In the genomic region with DNA sequence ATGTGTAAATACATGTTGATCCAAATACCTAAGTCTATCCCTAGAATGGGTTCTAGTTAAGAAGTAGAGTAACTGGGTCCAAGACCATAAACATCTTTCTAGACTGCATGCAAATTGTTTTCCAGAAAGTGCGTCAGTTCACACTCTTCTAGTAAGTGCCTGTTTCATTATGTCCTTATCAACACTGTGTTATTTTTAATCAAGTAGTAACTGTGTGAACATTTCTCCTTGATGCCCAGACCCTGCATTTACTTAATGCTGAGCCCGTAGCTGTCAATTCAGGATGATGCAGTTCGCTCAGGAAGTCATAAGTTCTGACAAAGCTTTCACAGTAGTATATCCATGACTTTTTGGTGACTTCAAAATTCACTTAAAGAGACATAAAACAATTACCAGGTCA, we compare ENCODE assay signal across 22 cellular contexts.
"Had no signal": no experiment of that assay in that cellular context is flagged by ENCODE, and none has a peak within 500 bp of the region (broad histone marks: within the 10 kb centered on the region; RNA-seq: fewer than 3 reads in every experiment).

No MANE protein-coding gene starts in this region.

- H3K27ac Mint-ChIP-seq: dendritic cell treated with granulocyte-macrophage colony-stimulating factor and Interleukin-4, amounts not matched to agents 40 ng/mL and 50 ng/mL, for 4 days; effector memory CD8-positive, alpha-beta T cell; endodermal cell had no signal

- H3K9me3 Mint-ChIP-seq: dendritic cell treated with granulocyte-macrophage colony-stimulating factor and Interleukin-4, amounts not matched to agents 40 ng/mL and 50 ng/mL, for 4 days; endodermal cell had no signal

- H3K27me3 Mint-ChIP-seq: dendritic cell treated with granulocyte-macrophage colony-stimulating factor and Interleukin-4, amounts not matched to agents 40 ng/mL and 50 ng/mL, for 4 days; effector memory CD8-positive, alpha-beta T cell had no signal

- DNase-seq: colonic mucosa; cortex of kidney; dermis blood vessel endothelial cell; dorsolateral prefrontal cortex; effector CD4-positive, alpha-beta T cell; effector CD8-positive, alpha-beta T cell; effector memory CD4-positive, alpha-beta T cell; effector memory CD8-positive, alpha-beta T cell; endodermal cell; erythroblast; esophagus squamous epithelium; foreskin fibroblast; foreskin keratinocyte; foreskin melanocyte; gastrocnemius medialis; glutamatergic neuron; head of caudate nucleus; heart left ventricle; heart right ventricle had no signal

- H3K4me3 Mint-ChIP-seq: dendritic cell treated with granulocyte-macrophage colony-stimulating factor and Interleukin-4, amounts not matched to agents 40 ng/mL and 50 ng/mL, for 4 days; effector memory CD8-positive, alpha-beta T cell; endodermal cell had no signal

- ATAC-seq: effector memory CD8-positive, alpha-beta T cell; esophagus mucosa; foreskin keratinocyte; gastrocnemius medialis; gastroesophageal sphincter; heart left ventricle had no signal
